Comparison of ENCODE assay signal across 12 cellular contexts in genomic region chr1:89532866-89533265, GRCh38. TPM values are rescaled to one million over a fixed set of nuclear protein-coding genes. Genes with fewer than 3 reads are reported as not detected.
A peak's percentile ranks its signal among the peaks of the same experiment; 100 is the strongest.
DNase-seq lines count a peak whose midpoint lies in the region; TF ChIP-seq lines count a peak whose summit lies in the region.
"Had no signal": no experiment of that assay in that cellular context is flagged by ENCODE, and none has a peak within 500 bp of the region (broad histone marks: within the 10 kb centered on the region; RNA-seq: fewer than 3 reads in every experiment).

No MANE protein-coding gene starts in this region.

- H3K36me3 Mint-ChIP-seq in activated CD4-positive, alpha-beta memory T cell treated with anti-CD3 and anti-CD28 coated beads for 36 hours, result peaks cover 58% of the 10 kb centered on the region
- H3K36me3 Mint-ChIP-seq in activated CD4-positive, alpha-beta memory T cell treated with anti-CD3 and anti-CD28 coated beads, Interleukin-2, amount 10 ng/mL, durations not matched to agents 7 days and 5 days (ENCODE audit: low read depth), result peaks cover 46% of the 10 kb centered on the region
- peaks cover 63% of the 10 kb centered on the region for H3K36me3 Mint-ChIP-seq in activated T-helper 1 cell treated with anti-CD3 and anti-CD28 coated beads, Interleukin-12 subunit alpha, Interleukin-12 subunit beta, Interleukin-2, Interleukin-4 antibody, amounts not matched to agents 30 ng/mL and 10 ng/mL and 1 ng/mL, durations not matched to agents 14 hours and 24 hours and 36 hours (ENCODE audit: low read depth)

- H3K27ac Mint-ChIP-seq in activated CD4-positive, alpha-beta memory T cell treated with anti-CD3 and anti-CD28 coated beads for 36 hours, result peak overlapping the region; percentile 15
- H3K27ac Mint-ChIP-seq in activated CD4-positive, alpha-beta memory T cell treated with anti-CD3 and anti-CD28 coated beads, Interleukin-2, amount 10 ng/mL, durations not matched to agents 7 days and 5 days, result no peak overlapping the region
- H3K27ac Mint-ChIP-seq in activated T-helper 1 cell treated with anti-CD3 and anti-CD28 coated beads, Interleukin-12 subunit alpha, Interleukin-12 subunit beta, Interleukin-2, Interleukin-4 antibody, amounts not matched to agents 30 ng/mL and 10 ng/mL and 1 ng/mL, durations not matched to agents 14 hours and 24 hours and 36 hours, result peak overlapping the region; percentile 72

- peaks cover 81% of the 10 kb centered on the region for H3K4me1 Mint-ChIP-seq in activated CD4-positive, alpha-beta memory T cell treated with anti-CD3 and anti-CD28 coated beads for 36 hours (ENCODE audit: low read depth)
- H3K4me1 Mint-ChIP-seq in activated CD4-positive, alpha-beta memory T cell treated with anti-CD3 and anti-CD28 coated beads, Interleukin-2, amount 10 ng/mL, durations not matched to agents 7 days and 5 days, result peaks cover 57% of the 10 kb centered on the region
- H3K4me1 Mint-ChIP-seq in activated T-helper 1 cell treated with anti-CD3 and anti-CD28 coated beads, Interleukin-12 subunit alpha, Interleukin-12 subunit beta, Interleukin-2, Interleukin-4 antibody, amounts not matched to agents 30 ng/mL and 10 ng/mL and 1 ng/mL, durations not matched to agents 14 hours and 24 hours and 36 hours (ENCODE audit: low read depth), result peaks cover 77% of the 10 kb centered on the region

- CTCF ChIA-PET in activated CD4-positive, alpha-beta memory T cell treated with anti-CD3 and anti-CD28 coated beads for 36 hours (lab: Charles Lee), result no interaction called here
- CTCF ChIA-PET in activated CD4-positive, alpha-beta memory T cell treated with anti-CD3 and anti-CD28 coated beads, Interleukin-2, amount 10 ng/mL, durations not matched to agents 7 days and 5 days (lab: Charles Lee), result no interaction called here

- H3K4me3 Mint-ChIP-seq in activated CD4-positive, alpha-beta memory T cell treated with anti-CD3 and anti-CD28 coated beads for 36 hours, result no peak overlapping the region
- H3K4me3 Mint-ChIP-seq in activated CD4-positive, alpha-beta memory T cell treated with anti-CD3 and anti-CD28 coated beads, Interleukin-2, amount 10 ng/mL, durations not matched to agents 7 days and 5 days, result no peak overlapping the region
- no peak overlapping the region for H3K4me3 Mint-ChIP-seq in activated T-helper 1 cell treated with anti-CD3 and anti-CD28 coated beads, Interleukin-12 subunit alpha, Interleukin-12 subunit beta, Interleukin-2, Interleukin-4 antibody, amounts not matched to agents 30 ng/mL and 10 ng/mL and 1 ng/mL, durations not matched to agents 14 hours and 24 hours and 36 hours
- H3K4me3 Mint-ChIP-seq: CD8-positive, alpha-beta memory T cell had no signal

- no peak for TF ChIP-seq CTCF in GM20000 (IDR thresholded peaks at IDR 0.05; ENCODE audit: extremely low read depth, missing control alignments)

- POLR2A ChIA-PET in activated CD4-positive, alpha-beta memory T cell treated with anti-CD3 and anti-CD28 coated beads for 36 hours (lab: Charles Lee), result interaction anchor here (1.4 kb wide), 1 partner anchor 71 kb away, joined by 3 read pairs; no protein-coding TSS in a partner anchor
- POLR2A ChIA-PET in activated CD4-positive, alpha-beta memory T cell treated with anti-CD3 and anti-CD28 coated beads, Interleukin-2, amount 10 ng/mL, durations not matched to agents 7 days and 5 days (lab: Charles Lee), result interaction anchor here (1.5 kb wide), 1 partner anchor 9 kb away, joined by 4 read pairs; the partner anchor contains the start of gene LRRC8B

- no peaks in the 10 kb centered on the region for H3K27me3 Mint-ChIP-seq in activated CD4-positive, alpha-beta memory T cell treated with anti-CD3 and anti-CD28 coated beads for 36 hours
- no peaks in the 10 kb centered on the region for H3K27me3 Mint-ChIP-seq in activated CD4-positive, alpha-beta memory T cell treated with anti-CD3 and anti-CD28 coated beads, Interleukin-2, amount 10 ng/mL, durations not matched to agents 7 days and 5 days
- H3K27me3 Mint-ChIP-seq in activated T-helper 1 cell treated with anti-CD3 and anti-CD28 coated beads, Interleukin-12 subunit alpha, Interleukin-12 subunit beta, Interleukin-2, Interleukin-4 antibody, amounts not matched to agents 30 ng/mL and 10 ng/mL and 1 ng/mL, durations not matched to agents 14 hours and 24 hours and 36 hours (ENCODE audit: insufficient read depth), result no peaks in the 10 kb centered on the region
- H3K27me3 Mint-ChIP-seq: CD8-positive, alpha-beta memory T cell had no signal

- intact Hi-C loops in activated CD4-positive, alpha-beta memory T cell treated with anti-CD3 and anti-CD28 coated beads for 36 hours (cut with micrococcal nuclease), result no loop called here
- intact Hi-C loops in activated T-helper 1 cell treated with anti-CD3 and anti-CD28 coated beads, Interleukin-12 subunit alpha, Interleukin-12 subunit beta, Interleukin-2, Interleukin-4 antibody, amounts not matched to agents 30 ng/mL and 10 ng/mL and 1 ng/mL, durations not matched to agents 14 hours and 24 hours and 36 hours (cut with micrococcal nuclease), result no loop called here

- no peaks in the 10 kb centered on the region for H3K9me3 Mint-ChIP-seq in activated CD4-positive, alpha-beta memory T cell treated with anti-CD3 and anti-CD28 coated beads for 36 hours
- H3K9me3 Mint-ChIP-seq in activated CD4-positive, alpha-beta memory T cell treated with anti-CD3 and anti-CD28 coated beads, Interleukin-2, amount 10 ng/mL, durations not matched to agents 7 days and 5 days, result no peaks in the 10 kb centered on the region
- peaks cover 4% of the 10 kb centered on the region for H3K9me3 Mint-ChIP-seq in activated T-helper 1 cell treated with anti-CD3 and anti-CD28 coated beads, Interleukin-12 subunit alpha, Interleukin-12 subunit beta, Interleukin-2, Interleukin-4 antibody, amounts not matched to agents 30 ng/mL and 10 ng/mL and 1 ng/mL, durations not matched to agents 14 hours and 24 hours and 36 hours
- H3K9me3 Mint-ChIP-seq: CD8-positive, alpha-beta memory T cell had no signal

- no peak for DNase-seq in activated CD4-positive, alpha-beta memory T cell treated with anti-CD3 and anti-CD28 coated beads for 36 hours
- DNase-seq in activated CD4-positive, alpha-beta memory T cell treated with anti-CD3 and anti-CD28 coated beads, Interleukin-2, amount 10 ng/mL, durations not matched to agents 7 days and 5 days, result no peak
- peak; percentile 41 for DNase-seq in D341Med (ENCODE audit: low spot score)
- DNase-seq in activated T-helper 1 cell treated with anti-CD3 and anti-CD28 coated beads, Interleukin-12 subunit alpha, Interleukin-12 subunit beta, Interleukin-2, Interleukin-4 antibody, amounts not matched to agents 30 ng/mL and 10 ng/mL and 1 ng/mL, durations not matched to agents 14 hours and 24 hours and 36 hours (ENCODE audit: low spot score), result no peak
- DNase-seq in inferior parietal cortex (ENCODE audit: extremely low spot score), result peak; percentile 7
- DNase-seq in NCI-H446 (lab: John Stamatoyannopoulos, UW), result no peak
- no peak for DNase-seq in GM20000 (ENCODE audit: low spot score)
- no peak for DNase-seq in 8988T
- DNase-seq: CD8-positive, alpha-beta memory T cell; NCI-H1092 treated with DMSO at 0.1 percent for 48 hours; NCI-H2081; SHP77 had no signal

RNA-seq across cellular contexts. Expression of gene LRRC8B, which starts 8.2 kb away (rescaled TPM):
- 10 to 100 TPM; 41.1 to 42.1 TPM for total RNA-seq in activated CD4-positive, alpha-beta memory T cell treated with anti-CD3 and anti-CD28 coated beads for 36 hours
- 10 to 100 TPM; 21.3 to 21.7 TPM for total RNA-seq in activated CD4-positive, alpha-beta memory T cell treated with anti-CD3 and anti-CD28 coated beads, Interleukin-2, amount 10 ng/mL, durations not matched to agents 7 days and 5 days
- total RNA-seq in activated T-helper 1 cell treated with anti-CD3 and anti-CD28 coated beads, Interleukin-12 subunit alpha, Interleukin-12 subunit beta, Interleukin-2, Interleukin-4 antibody, amounts not matched to agents 30 ng/mL and 10 ng/mL and 1 ng/mL, durations not matched to agents 14 hours and 24 hours and 36 hours, result 62.3 and 69.9 TPM in 2 replicates

Comparison
In these comparisons a context has a peak if more than half of its experiments do, and no peak if none do; other contexts are left out.
1. DNase-seq: peak in D341Med (single experiment) and inferior parietal cortex (single experiment); none in activated CD4-positive, alpha-beta memory T cell treated with anti-CD3 and anti-CD28 coated beads for 36 hours (single experiment), activated CD4-positive, alpha-beta memory T cell treated with anti-CD3 and anti-CD28 coated beads, Interleukin-2, amount 10 ng/mL, durations not matched to agents 7 days and 5 days (single experiment), activated T-helper 1 cell treated with anti-CD3 and anti-CD28 coated beads, Interleukin-12 subunit alpha, Interleukin-12 subunit beta, Interleukin-2, Interleukin-4 antibody, amounts not matched to agents 30 ng/mL and 10 ng/mL and 1 ng/mL, durations not matched to agents 14 hours and 24 hours and 36 hours (single experiment), NCI-H446 (0 of 2), GM20000 (single experiment) and 8988T (single experiment).